Comparison of ENCODE assay signal across 8 cellular contexts in genomic region chr17:66301418-66301863, GRCh38. TPM values are rescaled to one million over a fixed set of nuclear protein-coding genes. Genes with fewer than 3 reads are reported as not detected.
A peak's percentile ranks its signal among the peaks of the same experiment; 100 is the strongest.
DNase-seq lines count a peak whose midpoint lies in the region; ATAC-seq and TF ChIP-seq lines count a peak whose summit lies in the region.

No MANE protein-coding gene starts in this region.

- 54% methylated on average over 12 of the region's 12 CpGs for WGBS in esophagus muscularis mucosa
- WGBS in trophoblast cell (ENCODE audit: extremely low coverage, insufficient coverage, insufficient read length) = no CpG with 5 or more reads among the region's 12 CpGs

- intact Hi-C loops in PC-9 (cut with micrococcal nuclease; ENCODE audit: unreplicated experiment) (loop anchor here (10.0 kb wide), 1 partner anchor 263 kb away; no protein-coding TSS in a partner anchor), esophagus muscularis mucosa (cut with DNase I) (loop anchor here (5.0 kb wide), 1 partner anchor 266 kb away; no protein-coding TSS in a partner anchor)

- no peak overlapping the region for H2BK12ac ChIP-seq in trophoblast cell (ENCODE audit: low read length)

- CTCF ChIA-PET in PC-9 (lab: Charles Lee) = no interaction called here

- peak overlapping the region; percentile 87 for H3K4me3 ChIP-seq in DOHH2 (ENCODE audit: low read length)
- H3K4me3 ChIP-seq in PC-9 = peak overlapping the region; percentile 96
- H3K4me3 ChIP-seq in esophagus muscularis mucosa = peak overlapping the region; percentile 76 to 98 (median 95)
- peak overlapping the region; percentile 71 for H3K4me3 ChIP-seq in trophoblast cell (ENCODE audit: low read depth, low read length)

- H3K79me1 ChIP-seq in trophoblast cell (ENCODE audit: low read length) = peaks cover 2% of the 10 kb centered on the region

- H4K8ac ChIP-seq in trophoblast cell (ENCODE audit: low read depth, low read length) = no peak overlapping the region

- H3K9me3 ChIP-seq in DOHH2 (ENCODE audit: control insufficient read depth, insufficient read depth, low read length) (no peaks in the 10 kb centered on the region), PC-9 (ENCODE audit: insufficient read depth, low read depth) (no peaks in the 10 kb centered on the region), esophagus muscularis mucosa (no peaks in the 10 kb centered on the region), trophoblast cell (ENCODE audit: insufficient read depth, low read depth, low read length) (no peaks in the 10 kb centered on the region)

- no peaks in the 10 kb centered on the region for H3K9me2 ChIP-seq in DOHH2 (replicated peaks; ENCODE audit: control insufficient read depth, low read length)
- no peaks in the 10 kb centered on the region; the same call in 1 of the 2 replicates for H3K9me2 ChIP-seq in PC-9 (ENCODE audit: insufficient read depth)

- POLR2A ChIA-PET in PC-9 (lab: Charles Lee; ENCODE audit: unreplicated experiment) = no interaction called here

- no peak overlapping the region for H2BK120ac ChIP-seq in trophoblast cell (ENCODE audit: insufficient read depth, low read length, poor library complexity)

- H2BK5ac ChIP-seq in trophoblast cell (ENCODE audit: low read depth, low read length, poor library complexity) = no peak overlapping the region

- no peak overlapping the region for H3K18ac ChIP-seq in trophoblast cell (ENCODE audit: low read length)

- TF ChIP-seq CTCF in DOHH2 (IDR thresholded peaks at IDR 0.05; ENCODE audit: low read depth, low read length, poor library complexity, severe bottlenecking) (no peak), PC-9 (conservative IDR thresholded peaks at IDR 0.05) (no peak), esophagus muscularis mucosa (IDR thresholded peaks at IDR 0.05) (no peak)

- H3K27ac ChIP-seq in DOHH2 (ENCODE audit: low read depth, low read length) = no peak overlapping the region
- H3K27ac ChIP-seq in PC-9 = no peak overlapping the region
- H3K27ac ChIP-seq in esophagus muscularis mucosa (replicated peaks in 1 of 4) = peak overlapping the region; percentile 82 to 90 (median 83)
- H3K27ac ChIP-seq in trophoblast cell (ENCODE audit: low read depth, low read length) = no peak overlapping the region

- no peak overlapping the region for H3K14ac ChIP-seq in trophoblast cell (ENCODE audit: low read length)

- H3K4me1 ChIP-seq in DOHH2 (ENCODE audit: control insufficient read depth, low read length) (peaks cover 26% of the 10 kb centered on the region), PC-9 (replicated peaks; ENCODE audit: insufficient read depth) (peaks cover 27% of the 10 kb centered on the region), esophagus muscularis mucosa (peaks cover 6 to 42% (median 38%) of the 10 kb centered on the region in 4 donors), trophoblast cell (ENCODE audit: control insufficient read depth in 1 of 2, insufficient read depth in 2 of 2, low read length in 2 of 2) (peaks cover 3 to 7% of the 10 kb centered on the region in 2 experiments)

- no peak for TF ChIP-seq POLR2A in esophagus muscularis mucosa (IDR thresholded peaks at IDR 0.05; ENCODE audit: low read depth)

- no peak overlapping the region for H4K91ac ChIP-seq in trophoblast cell (ENCODE audit: low read depth, low read length)

- H3K4ac ChIP-seq in trophoblast cell (ENCODE audit: low read depth, low read length) = no peak overlapping the region

- H3K27me3 ChIP-seq in DOHH2 (ENCODE audit: control insufficient read depth, low read length) (peaks cover 6% of the 10 kb centered on the region), PC-9 (ENCODE audit: insufficient read depth, low read depth) (no peaks in the 10 kb centered on the region), esophagus muscularis mucosa (no peaks in the 10 kb centered on the region), trophoblast cell (ENCODE audit: insufficient read depth, low read length) (peaks cover 3% of the 10 kb centered on the region)

- H3K36me3 ChIP-seq in DOHH2 (ENCODE audit: control insufficient read depth, low read length) (peaks cover under 1% of the 10 kb centered on the region; the same call in 1 of the 2 replicates), PC-9 (ENCODE audit: low read depth) (peaks cover under 1% of the 10 kb centered on the region; the same call in 1 of the 2 replicates), esophagus muscularis mucosa (no peaks in the 10 kb centered on the region), trophoblast cell (ENCODE audit: control insufficient read depth in 1 of 2, insufficient read depth in 2 of 2, low read length in 2 of 2) (no peaks in the 10 kb centered on the region)

- TF ChIP-seq EP300 in esophagus muscularis mucosa (IDR thresholded peaks at IDR 0.05) = no peak

- peak overlapping the region; percentile 95 for H2AFZ ChIP-seq in PC-9
- no peak overlapping the region for H2AFZ ChIP-seq in trophoblast cell (ENCODE audit: insufficient read depth, low read length, poor library complexity)

- no peaks in the 10 kb centered on the region; the same call in 1 of the 2 replicates for H4K20me1 ChIP-seq in DOHH2 (ENCODE audit: control insufficient read depth, insufficient read depth, low read depth, low read length)
- no peaks in the 10 kb centered on the region for H4K20me1 ChIP-seq in PC-9 (ENCODE audit: insufficient read depth)

- ATAC-seq in HG02884 (IDR thresholded peaks at IDR 0.05; ENCODE audit: unreplicated experiment) = no peak

- H3F3A ChIP-seq in DOHH2 (ENCODE audit: control insufficient read depth, insufficient read depth) (no peaks in the 10 kb centered on the region), PC-9 (ENCODE audit: insufficient read depth, low read depth) (peaks cover 13% of the 10 kb centered on the region; the same call in 1 of the 2 replicates)

- H3K4me2 ChIP-seq in DOHH2 (ENCODE audit: low read length) (peak overlapping the region; percentile 95), PC-9 (peak overlapping the region; percentile 93), trophoblast cell (ENCODE audit: low read length) (peak overlapping the region; percentile 100)

- peaks cover 26% of the 10 kb centered on the region for H3K79me2 ChIP-seq in DOHH2 (ENCODE audit: control insufficient read depth, low read length)
- H3K79me2 ChIP-seq in PC-9 (ENCODE audit: low read depth) = peaks cover 50% of the 10 kb centered on the region
- H3K79me2 ChIP-seq in trophoblast cell (ENCODE audit: control insufficient read depth, insufficient read depth, low read length, poor library complexity) = peaks cover 2% of the 10 kb centered on the region

- TSS peak; percentile 62 for BruUV-seq in PC-9 (replicated peaks; lab: Mats Ljungman, UMichigan)

- H3K9ac ChIP-seq in trophoblast cell (ENCODE audit: low read length) = no peak overlapping the region

- no peak overlapping the region for H4K12ac ChIP-seq in trophoblast cell (ENCODE audit: low read depth, low read length)

- DNase-seq in PC-9 (no peak), esophagus muscularis mucosa (ENCODE audit: extremely low spot score) (no peak), trophoblast cell (peak in 1 of 2 donors; percentile 25), NCI-H128 (lab: John Stamatoyannopoulos, UW; ENCODE audit: unreplicated experiment) (no peak), retina (no peak), NCI-H226 (no peak)

- no peak overlapping the region for H3K23ac ChIP-seq in trophoblast cell (ENCODE audit: low read length)

- H2AK5ac ChIP-seq in trophoblast cell (ENCODE audit: low read length) = no peak overlapping the region

RNA-seq across cellular contexts. Expression of gene PRKCA, which starts 1.0 kb away (rescaled TPM):
- total RNA-seq in PC-9 (2021) (23.1 and 23.8 TPM in 2 replicates), esophagus muscularis mucosa (10 to 100 TPM; 24.5 to 61.9 (median 40.8) TPM)
- 1.2 and 1.3 TPM in 2 replicates for polyA plus RNA-seq in trophoblast cell (2013)

Comparison
In these comparisons a context has a peak if more than half of its experiments do, and no peak if none do; other contexts are left out.
1. H3K27ac ChIP-seq: peak in esophagus muscularis mucosa (4 of 4); none in DOHH2 (single experiment), PC-9 (single experiment) and trophoblast cell (single experiment).
2. Peak in every context shown above with its lines, with median percentiles within 50 percentile points of each other: H3K4me2 ChIP-seq and H3K4me3 ChIP-seq.